Comparison of ENCODE assay signal across 8 cellular contexts in the genomic region with DNA sequence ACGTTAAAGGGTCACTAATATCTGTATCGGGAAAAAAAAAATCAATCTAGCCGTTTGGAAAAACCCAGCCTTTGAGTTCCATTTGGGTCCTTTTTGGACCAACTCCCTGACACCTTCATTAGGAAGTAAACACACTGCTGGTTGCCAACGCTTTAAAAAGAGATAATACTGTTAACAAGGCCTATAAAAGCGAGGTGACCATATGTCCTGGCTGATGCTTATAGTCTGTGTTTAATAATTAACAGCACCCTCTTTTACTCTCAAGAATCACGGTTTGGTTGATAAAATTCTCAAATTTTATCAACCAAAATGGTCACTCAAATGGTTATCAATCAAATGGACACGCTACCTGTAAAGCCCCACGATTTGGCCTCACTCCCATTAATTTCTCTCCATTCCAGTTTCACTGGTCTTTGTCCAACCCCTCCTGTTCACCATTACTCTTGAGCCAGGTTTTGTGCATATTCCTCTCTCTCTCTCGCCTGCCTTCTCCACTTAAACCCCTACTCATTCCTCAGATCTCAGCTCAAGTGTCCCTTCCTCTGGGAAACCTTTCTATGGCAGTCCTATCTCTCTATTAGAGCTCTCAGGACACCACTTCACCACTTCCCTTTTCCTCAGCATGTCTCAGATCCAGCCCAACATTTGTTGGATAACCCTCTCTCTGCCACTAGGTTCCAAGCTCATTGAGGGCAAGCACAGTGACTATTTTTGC. TPM values are rescaled to one million over a fixed set of nuclear protein-coding genes. Genes with fewer than 3 reads are reported as not detected.
DNase-seq lines count a peak whose midpoint lies in the region; TF ChIP-seq lines count a peak whose summit lies in the region.

No MANE protein-coding gene starts in this region.

- no peak overlapping the region for H3K27ac Mint-ChIP-seq in endothelial cell (ENCODE audit: unreplicated experiment)

- TF ChIP-seq CTCF in neural cell (IDR thresholded peaks at IDR 0.05; ENCODE audit: poor library complexity, severe bottlenecking) (no peak), endothelial cell (IDR thresholded peaks at IDR 0.05; ENCODE audit: unreplicated experiment) (no peak)

- DNase-seq in DMS53 treated with DMSO at 0.1 percent for 48 hours (lab: John Stamatoyannopoulos, UW; ENCODE audit: unreplicated experiment) (peak; percentile 73), NCI-H2029 treated with DMSO at 0.1 percent for 48 hours (lab: John Stamatoyannopoulos, UW) (peak; percentile 32), cerebellar cortex (ENCODE audit: low spot score) (peak; percentile 76), HUDEP-2 (lab: John Stamatoyannopoulos, UW; ENCODE audit: unreplicated experiment in 76 of 76) (no peak), endothelial cell (ENCODE audit: low spot score) (no peak), hepatic stellate cell (ENCODE audit: low spot score) (no peak), trophoblast cell (no peak)

- no peak for TF ChIP-seq EP300 in neural cell (conservative IDR thresholded peaks at IDR 0.05; ENCODE audit: poor library complexity, severe bottlenecking)

- H4K20me1 ChIP-seq in neural cell (ENCODE audit: insufficient read depth), result no peaks in the 10 kb centered on the region

- H2AFZ ChIP-seq in neural cell (ENCODE audit: low read depth, low read length), result no peak overlapping the region
- H2AFZ ChIP-seq in trophoblast cell (ENCODE audit: insufficient read depth, low read length, poor library complexity), result no peak overlapping the region

- no peaks in the 10 kb centered on the region for H3F3A ChIP-seq in neural cell (ENCODE audit: insufficient read depth, low read length, poor library complexity, severe bottlenecking)

- H2AK5ac ChIP-seq in trophoblast cell (ENCODE audit: low read length), result no peak overlapping the region

- peaks cover 12% of the 10 kb centered on the region for H3K36me3 Mint-ChIP-seq in endothelial cell (ENCODE audit: low read depth, unreplicated experiment)

- H3K4me3 Mint-ChIP-seq in endothelial cell (ENCODE audit: unreplicated experiment), result no peak overlapping the region

- TF ChIP-seq RAD21 in neural cell (conservative IDR thresholded peaks at IDR 0.05), result no peak

- H4K91ac ChIP-seq in trophoblast cell (ENCODE audit: low read depth, low read length), result no peak overlapping the region

- no peak overlapping the region for H2BK120ac ChIP-seq in trophoblast cell (ENCODE audit: insufficient read depth, low read length, poor library complexity)

- no peaks in the 10 kb centered on the region for H3K9me3 ChIP-seq in neural cell (ENCODE audit: low read length)
- H3K9me3 ChIP-seq in trophoblast cell (ENCODE audit: insufficient read depth, low read depth, low read length), result no peaks in the 10 kb centered on the region

- H3K79me1 ChIP-seq in trophoblast cell (ENCODE audit: low read length), result no peaks in the 10 kb centered on the region

- no peak overlapping the region for H3K23ac ChIP-seq in trophoblast cell (ENCODE audit: low read length)

- H3K9me2 ChIP-seq in neural cell (ENCODE audit: insufficient read depth, low read length), result no peaks in the 10 kb centered on the region

- H3K4me3 ChIP-seq in neural cell (ENCODE audit: low read length) (peak overlapping the region; percentile 87), trophoblast cell (ENCODE audit: low read depth, low read length) (no peak overlapping the region)

- no peak overlapping the region for H3K14ac ChIP-seq in trophoblast cell (ENCODE audit: low read length)

- H3K4me2 ChIP-seq in neural cell (ENCODE audit: low read length), result no peak overlapping the region
- H3K4me2 ChIP-seq in trophoblast cell (ENCODE audit: low read length), result no peak overlapping the region

- no peak overlapping the region for H3K18ac ChIP-seq in trophoblast cell (ENCODE audit: low read length)

- no CpG with 5 or more reads among the region's 9 CpGs for whole genome bisulfite sequencing in trophoblast cell (ENCODE audit: extremely low coverage, insufficient coverage, insufficient read length)

- H3K27me3 ChIP-seq in neural cell (ENCODE audit: insufficient read depth, low read depth, low read length) (no peaks in the 10 kb centered on the region), trophoblast cell (ENCODE audit: insufficient read depth, low read length) (no peaks in the 10 kb centered on the region)

- no peak overlapping the region for H2BK5ac ChIP-seq in trophoblast cell (ENCODE audit: low read depth, low read length, poor library complexity)

- no peak overlapping the region for H4K12ac ChIP-seq in trophoblast cell (ENCODE audit: low read depth, low read length)

- H3K79me2 ChIP-seq in neural cell (replicated peaks; ENCODE audit: insufficient read depth, low read length), result peaks cover 100% of the 10 kb centered on the region
- H3K79me2 ChIP-seq in trophoblast cell (ENCODE audit: control insufficient read depth, insufficient read depth, low read length, poor library complexity), result no peaks in the 10 kb centered on the region

- no peak overlapping the region for H2BK12ac ChIP-seq in trophoblast cell (ENCODE audit: low read length)

- no peaks in the 10 kb centered on the region for H3K9me3 Mint-ChIP-seq in endothelial cell (ENCODE audit: unreplicated experiment)

- no peak overlapping the region for H3K4ac ChIP-seq in trophoblast cell (ENCODE audit: low read depth, low read length)

- peaks cover 0 to 1% of the 10 kb centered on the region in 2 experiments for H3K4me1 ChIP-seq in trophoblast cell (ENCODE audit: control insufficient read depth in 1 of 2, insufficient read depth in 2 of 2, low read length in 2 of 2)

- peaks cover 5% of the 10 kb centered on the region for H3K27me3 Mint-ChIP-seq in endothelial cell (ENCODE audit: unreplicated experiment)

- H4K8ac ChIP-seq in trophoblast cell (ENCODE audit: low read depth, low read length), result no peak overlapping the region

- H3K27ac ChIP-seq in neural cell (ENCODE audit: low read length), result no peak overlapping the region
- no peak overlapping the region for H3K27ac ChIP-seq in trophoblast cell (ENCODE audit: low read depth, low read length)

- H3K36me3 ChIP-seq in neural cell (ENCODE audit: insufficient read depth, low read length), result no peaks in the 10 kb centered on the region
- H3K36me3 ChIP-seq in trophoblast cell (ENCODE audit: control insufficient read depth in 1 of 2, insufficient read depth in 2 of 2, low read length in 2 of 2), result no peaks in the 10 kb centered on the region

- peaks cover 48% of the 10 kb centered on the region for H3K4me1 Mint-ChIP-seq in endothelial cell (ENCODE audit: unreplicated experiment)

- no peak overlapping the region for H3K9ac ChIP-seq in neural cell (ENCODE audit: low read length)
- H3K9ac ChIP-seq in trophoblast cell (ENCODE audit: low read length), result no peak overlapping the region

TF ChIP-seq in neural cell, 6 proteins besides CTCF, POLR2A, EP300 and RAD21:
- TF ChIP-seq, protein P1, sequence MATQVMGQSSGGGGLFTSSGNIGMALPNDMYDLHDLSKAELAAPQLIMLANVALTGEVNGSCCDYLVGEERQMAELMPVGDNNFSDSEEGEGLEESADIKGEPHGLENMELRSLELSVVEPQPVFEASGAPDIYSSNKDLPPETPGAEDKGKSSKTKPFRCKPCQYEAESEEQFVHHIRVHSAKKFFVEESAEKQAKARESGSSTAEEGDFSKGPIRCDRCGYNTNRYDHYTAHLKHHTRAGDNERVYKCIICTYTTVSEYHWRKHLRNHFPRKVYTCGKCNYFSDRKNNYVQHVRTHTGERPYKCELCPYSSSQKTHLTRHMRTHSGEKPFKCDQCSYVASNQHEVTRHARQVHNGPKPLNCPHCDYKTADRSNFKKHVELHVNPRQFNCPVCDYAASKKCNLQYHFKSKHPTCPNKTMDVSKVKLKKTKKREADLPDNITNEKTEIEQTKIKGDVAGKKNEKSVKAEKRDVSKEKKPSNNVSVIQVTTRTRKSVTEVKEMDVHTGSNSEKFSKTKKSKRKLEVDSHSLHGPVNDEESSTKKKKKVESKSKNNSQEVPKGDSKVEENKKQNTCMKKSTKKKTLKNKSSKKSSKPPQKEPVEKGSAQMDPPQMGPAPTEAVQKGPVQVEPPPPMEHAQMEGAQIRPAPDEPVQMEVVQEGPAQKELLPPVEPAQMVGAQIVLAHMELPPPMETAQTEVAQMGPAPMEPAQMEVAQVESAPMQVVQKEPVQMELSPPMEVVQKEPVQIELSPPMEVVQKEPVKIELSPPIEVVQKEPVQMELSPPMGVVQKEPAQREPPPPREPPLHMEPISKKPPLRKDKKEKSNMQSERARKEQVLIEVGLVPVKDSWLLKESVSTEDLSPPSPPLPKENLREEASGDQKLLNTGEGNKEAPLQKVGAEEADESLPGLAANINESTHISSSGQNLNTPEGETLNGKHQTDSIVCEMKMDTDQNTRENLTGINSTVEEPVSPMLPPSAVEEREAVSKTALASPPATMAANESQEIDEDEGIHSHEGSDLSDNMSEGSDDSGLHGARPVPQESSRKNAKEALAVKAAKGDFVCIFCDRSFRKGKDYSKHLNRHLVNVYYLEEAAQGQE (IDR thresholded peaks at IDR 0.05; ENCODE audit: borderline replicate concordance), result no peak
- TF ChIP-seq SMC3 (conservative IDR thresholded peaks at IDR 0.05; ENCODE audit: poor library complexity) (no peak), POLR2AphosphoS5 (IDR thresholded peaks at IDR 0.05) (no peak), EZH2 (IDR thresholded peaks at IDR 0.05; ENCODE audit: borderline replicate concordance, insufficient read depth, low read length, poor library complexity, severe bottlenecking) (no peak), TAF1 (IDR thresholded peaks at IDR 0.05; ENCODE audit: low read depth) (no peak), MXI1 (conservative IDR thresholded peaks at IDR 0.05; ENCODE audit: poor library complexity, severe bottlenecking) (no peak)

RNA-seq across cellular contexts. Expression of gene BTG1, which starts 9.5 kb away (rescaled TPM):
- 12.5 and 12.9 TPM in 2 replicates for polyA plus RNA-seq in neural cell
- 25.8 and 30.7 TPM in 2 replicates for polyA minus RNA-seq in neural cell
- 79.8 TPM for total RNA-seq in endothelial cell (ENCODE audit: unreplicated experiment)
- polyA plus RNA-seq in trophoblast cell (2013), result 145 and 154 TPM in 2 replicates

Comparison
In these comparisons a context has a peak if more than half of its experiments do, and no peak if none do; other contexts are left out.
1. DNase-seq: peak in DMS53 treated with DMSO at 0.1 percent for 48 hours (single experiment), NCI-H2029 treated with DMSO at 0.1 percent for 48 hours (single experiment) and cerebellar cortex (single experiment); none in HUDEP-2 (0 of 76), endothelial cell (single experiment), hepatic stellate cell (single experiment) and trophoblast cell (0 of 2).